In genomic region chr14:31678421-31679249, GRCh38 we compare ENCODE assay signal across 27 cellular contexts.
"Had no signal": no experiment of that assay in that cellular context is flagged by ENCODE, and none has a peak within 500 bp of the region (broad histone marks: within the 10 kb centered on the region; RNA-seq: fewer than 3 reads in every experiment).

No MANE protein-coding gene starts in this region.

- H3K27ac Mint-ChIP-seq: activated naive CD8-positive, alpha-beta T cell treated with anti-CD3 and anti-CD28 coated beads, Interleukin-2, amount 10 ng/mL, durations not matched to agents 7 days and 5 days; activated T-helper 2 cell treated with anti-CD3 and anti-CD28 coated beads, Interferon-gamma antibody, Interleukin-2, Interleukin-4, amounts not matched to agents 10 μg/mL and 5 μg/mL and 100 μg/mL, durations not matched to agents 14 hours and 24 hours and 36 hours; dendritic cell treated with granulocyte-macrophage colony-stimulating factor and Interleukin-4, amounts not matched to agents 40 ng/mL and 50 ng/mL, for 4 days; immature natural killer cell; mesothelial cell of epicardium; natural killer cell; T-helper 17 cell had no signal

- H3K36me3 ChIP-seq: cardiac muscle cell, heart right ventricle, prostate gland, thyroid gland had no signal

- H3K9me3 ChIP-seq: prostate gland, thyroid gland had no signal

- DNase-seq: activated CD4-positive, alpha-beta T cell treated with anti-CD3 and anti-CD28 coated beads for 4 hours; activated CD4-positive, alpha-beta T cell treated with anti-CD3 and anti-CD28 coated beads, Interleukin-2, amount 50 U/mL, for 48 hours; activated CD4-positive, CD25-positive, alpha-beta regulatory T cell; activated CD8-positive, alpha-beta memory T cell treated with anti-CD3 and anti-CD28 coated beads, Interleukin-2, amount 50 U/mL, for 48 hours; activated naive CD4-positive, alpha-beta T cell; activated naive CD8-positive, alpha-beta T cell treated with anti-CD3 and anti-CD28 coated beads, Interleukin-2, amount 10 ng/mL, durations not matched to agents 7 days and 5 days; activated T-cell treated with anti-CD3 and anti-CD28 coated beads, Interleukin-2, amount 50 U/mL, for 4 hours; amygdala; effector CD4-positive, alpha-beta T cell; erythroblast; foreskin fibroblast; heart right ventricle; immature natural killer cell; kidney glomerular epithelial cell; left ventricle myocardium superior; mammary epithelial cell; natural killer cell; stimulated activated CD4-positive, alpha-beta T cell treated with anti-CD3 and anti-CD28 coated beads, Interleukin-2, amount 100 ng/mL, for 48 hours; stimulated activated CD8-positive, alpha-beta memory T cell treated with anti-CD3 and anti-CD28 coated beads, Interleukin-4, amount 100 ng/mL, for 48 hours; stimulated activated naive CD4-positive, alpha-beta T cell treated with Interleukin-2 at 50 U/mL for 16 hours; T-helper 17 cell; thyroid gland had no signal

- ATAC-seq: activated T-cell treated with anti-CD3 and anti-CD28 coated beads, Interleukin-2, amount 50 U/mL, for 4 hours; heart right ventricle; left ventricle myocardium superior; natural killer cell; T-helper 17 cell had no signal

- H3K4me3 Mint-ChIP-seq: activated naive CD8-positive, alpha-beta T cell treated with anti-CD3 and anti-CD28 coated beads, Interleukin-2, amount 10 ng/mL, durations not matched to agents 7 days and 5 days; activated T-cell treated with anti-CD3 and anti-CD28 coated beads, Interleukin-2, amount 50 U/mL, for 4 hours; dendritic cell treated with granulocyte-macrophage colony-stimulating factor and Interleukin-4, amounts not matched to agents 40 ng/mL and 50 ng/mL, for 4 days; immature natural killer cell; mesothelial cell of epicardium; natural killer cell; T-helper 17 cell had no signal

- H3K4me1 ChIP-seq: heart right ventricle, prostate gland, thyroid gland had no signal

- H3K27me3 Mint-ChIP-seq: activated naive CD8-positive, alpha-beta T cell treated with anti-CD3 and anti-CD28 coated beads, Interleukin-2, amount 10 ng/mL, durations not matched to agents 7 days and 5 days; dendritic cell treated with granulocyte-macrophage colony-stimulating factor and Interleukin-4, amounts not matched to agents 40 ng/mL and 50 ng/mL, for 4 days; T-helper 17 cell had no signal

- H3K4me3 ChIP-seq: cardiac muscle cell, heart right ventricle, prostate gland, thyroid gland had no signal

- H3K4me1 Mint-ChIP-seq: immature natural killer cell, mesothelial cell of epicardium, natural killer cell, T-helper 17 cell had no signal
